Comparison of ENCODE assay signal across 17 cellular contexts in the genomic region with DNA sequence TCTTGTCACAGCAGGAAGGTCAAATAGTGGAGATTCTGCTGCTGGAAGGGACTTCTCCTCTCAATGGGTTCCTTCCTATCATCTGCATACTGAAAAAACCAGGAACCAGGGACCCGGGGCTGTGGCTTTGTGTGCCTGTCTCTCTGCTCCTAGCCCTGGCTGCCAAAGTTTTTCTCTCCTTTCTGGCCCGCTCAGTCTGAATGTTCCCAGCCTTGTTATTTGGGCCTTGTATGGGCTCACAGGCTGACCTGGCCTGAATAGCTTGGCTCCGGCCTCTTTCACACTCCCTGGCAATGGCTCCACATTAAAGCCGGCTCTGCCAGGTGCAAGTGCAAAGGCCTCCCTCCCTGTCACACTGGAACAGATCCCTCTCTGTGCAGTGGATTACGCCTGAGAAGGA.
A peak's percentile ranks its signal among the peaks of the same experiment; 100 is the strongest.
DNase-seq lines count a peak whose midpoint lies in the region; ATAC-seq lines count a peak whose summit lies in the region.
"Had no signal": no experiment of that assay in that cellular context is flagged by ENCODE, and none has a peak within 500 bp of the region (broad histone marks: within the 10 kb centered on the region; RNA-seq: fewer than 3 reads in every experiment).

No MANE protein-coding gene starts in this region.

- ATAC-seq in left colon (no peak), HG02588 (IDR thresholded peaks at IDR 0.05; ENCODE audit: unreplicated experiment) (no peak)
- ATAC-seq: activated CD4-positive, alpha-beta T cell treated with anti-CD3 and anti-CD28 coated beads for 36 hours; esophagus mucosa; pancreas had no signal

- H3K9me3 ChIP-seq in skeletal muscle satellite cell (replicated peaks; ENCODE audit: low read length) = no peaks in the 10 kb centered on the region
- H3K9me3 ChIP-seq: pancreas, uterus had no signal

- no peak overlapping the region for H3K4me3 ChIP-seq in skeletal muscle satellite cell (ENCODE audit: low read length)
- H3K4me3 ChIP-seq: pancreas, uterus had no signal

- intact Hi-C loops in left colon (cut with DNase I, micrococcal nuclease) = loop anchor here in 1 of 2 donors (2.0 kb wide), 1 partner anchor 411 kb away; no protein-coding TSS in a partner anchor

- no peaks in the 10 kb centered on the region for H3K27me3 ChIP-seq in layer of hippocampus (ENCODE audit: control insufficient read depth, insufficient read depth, low read length)
- H3K27me3 ChIP-seq in skeletal muscle satellite cell (ENCODE audit: control insufficient read depth, insufficient read depth, low read length) = no peaks in the 10 kb centered on the region
- H3K27me3 ChIP-seq: pancreas, uterus had no signal

- H3K27ac ChIP-seq in cingulate gyrus (ENCODE audit: low read depth, low read length) = peak overlapping the region; percentile 88
- peak overlapping the region; percentile 62 for H3K27ac ChIP-seq in layer of hippocampus (ENCODE audit: low read depth, low read length)
- H3K27ac ChIP-seq: pancreas, uterus had no signal

- H3K36me3 ChIP-seq in skeletal muscle satellite cell (ENCODE audit: insufficient read depth, low read length) = no peaks in the 10 kb centered on the region
- H3K36me3 ChIP-seq: uterus had no signal

- H3K4me2 ChIP-seq in skeletal muscle satellite cell (ENCODE audit: low read length) = peak overlapping the region; percentile 23

- DNase-seq in C1 segment of cervical spinal cord (lab: John Stamatoyannopoulos, UW) (peak in 10 of 14 donors; percentile 34 to 84 (median 64)), DMS79 treated with DMSO at 0.1 percent for 48 hours (lab: John Stamatoyannopoulos, UW) (no peak), left colon (no peak), SW 1271 (lab: John Stamatoyannopoulos, UW) (no peak)
- DNase-seq: activated CD4-positive, alpha-beta T cell treated with anti-CD3 and anti-CD28 coated beads for 36 hours; activated naive CD8-positive, alpha-beta T cell treated with anti-CD3 and anti-CD28 coated beads, Interleukin-2, amount 10 ng/mL, durations not matched to agents 7 days and 5 days; COR-L47; cortex of kidney; GDM1; NCI-H2081 had no signal

- H3K9ac ChIP-seq in skeletal muscle satellite cell (ENCODE audit: low read depth, low read length) = no peak overlapping the region

- peaks cover 28% of the 10 kb centered on the region for H3K4me1 ChIP-seq in skeletal muscle satellite cell (ENCODE audit: control insufficient read depth, insufficient read depth, low read length)
- H3K4me1 ChIP-seq: uterus had no signal

Comparison
In these comparisons a context has a peak if more than half of its experiments do, and no peak if none do; other contexts are left out.
1. DNase-seq: peak in C1 segment of cervical spinal cord (10 of 14); none in DMS79 treated with DMSO at 0.1 percent for 48 hours (single experiment), left colon (0 of 2) and SW 1271 (0 of 2).